18 cellular contexts compared by ENCODE assay signal in genomic region chr14:46985529-46986137, GRCh38.
"Had no signal": no experiment of that assay in that cellular context is flagged by ENCODE, and none has a peak within 500 bp of the region (broad histone marks: within the 10 kb centered on the region; RNA-seq: fewer than 3 reads in every experiment).

No MANE protein-coding gene starts in this region.

- H3K4me1 ChIP-seq: colonic mucosa, right atrium auricular region, tibial artery, vagina had no signal

- H3K36me3 ChIP-seq: colonic mucosa, neutrophil, right atrium auricular region, tibial artery, vagina had no signal

- H3K27ac Mint-ChIP-seq: activated CD4-positive, alpha-beta memory T cell treated with anti-CD3 and anti-CD28 coated beads, Interleukin-2, amount 10 ng/mL, durations not matched to agents 7 days and 5 days; activated CD4-positive, alpha-beta T cell treated with anti-CD3 and anti-CD28 coated beads for 36 hours; activated naive CD4-positive, alpha-beta T cell treated with anti-CD3 and anti-CD28 coated beads, Interleukin-2, amount 10 ng/mL, durations not matched to agents 7 days and 5 days; activated T-cell treated with anti-CD3 and anti-CD28 coated beads, Interleukin-2, amount 50 U/mL, for 24 hours; memory B cell; naive thymus-derived CD8-positive, alpha-beta T cell had no signal

- H3K27me3 ChIP-seq: colonic mucosa, neutrophil, right atrium auricular region, tibial artery, vagina had no signal

- H3K36me3 Mint-ChIP-seq: activated naive CD4-positive, alpha-beta T cell treated with anti-CD3 and anti-CD28 coated beads, Interleukin-2, amount 10 ng/mL, durations not matched to agents 7 days and 5 days; memory B cell; naive thymus-derived CD8-positive, alpha-beta T cell had no signal

- H3K27ac ChIP-seq: colonic mucosa, neutrophil, right atrium auricular region, tibial artery, vagina had no signal

- H3K9me3 Mint-ChIP-seq: activated naive CD4-positive, alpha-beta T cell treated with anti-CD3 and anti-CD28 coated beads, Interleukin-2, amount 10 ng/mL, durations not matched to agents 7 days and 5 days; activated T-cell treated with anti-CD3 and anti-CD28 coated beads, Interleukin-2, amount 50 U/mL, for 24 hours had no signal

- DNase-seq: activated CD4-positive, alpha-beta memory T cell treated with anti-CD3 and anti-CD28 coated beads, Interleukin-2, amount 10 ng/mL, durations not matched to agents 7 days and 5 days; activated CD4-positive, alpha-beta T cell treated with anti-CD3 and anti-CD28 coated beads for 36 hours; activated naive CD4-positive, alpha-beta T cell treated with anti-CD3 and anti-CD28 coated beads, Interleukin-2, amount 10 ng/mL, durations not matched to agents 7 days and 5 days; activated T-cell treated with anti-CD3 and anti-CD28 coated beads, Interleukin-2, amount 50 U/mL, for 24 hours; central memory CD4-positive, alpha-beta T cell; colonic mucosa; effector CD4-positive, alpha-beta T cell; left colon; naive thymus-derived CD8-positive, alpha-beta T cell; stimulated activated CD4-positive, alpha-beta T cell treated with anti-CD3 and anti-CD28 coated beads, Interleukin-2, amount 100 ng/mL, for 48 hours; stimulated activated naive CD4-positive, alpha-beta T cell; T-helper 1 cell; T1000; tibial artery had no signal

- H3K27me3 Mint-ChIP-seq: activated CD4-positive, alpha-beta memory T cell treated with anti-CD3 and anti-CD28 coated beads, Interleukin-2, amount 10 ng/mL, durations not matched to agents 7 days and 5 days; activated CD4-positive, alpha-beta T cell treated with anti-CD3 and anti-CD28 coated beads for 36 hours; activated naive CD4-positive, alpha-beta T cell treated with anti-CD3 and anti-CD28 coated beads, Interleukin-2, amount 10 ng/mL, durations not matched to agents 7 days and 5 days; activated T-cell treated with anti-CD3 and anti-CD28 coated beads, Interleukin-2, amount 50 U/mL, for 24 hours; memory B cell; naive thymus-derived CD8-positive, alpha-beta T cell had no signal

- H3K4me1 Mint-ChIP-seq: activated CD4-positive, alpha-beta memory T cell treated with anti-CD3 and anti-CD28 coated beads, Interleukin-2, amount 10 ng/mL, durations not matched to agents 7 days and 5 days; activated CD4-positive, alpha-beta T cell treated with anti-CD3 and anti-CD28 coated beads for 36 hours; activated naive CD4-positive, alpha-beta T cell treated with anti-CD3 and anti-CD28 coated beads, Interleukin-2, amount 10 ng/mL, durations not matched to agents 7 days and 5 days; memory B cell; naive thymus-derived CD8-positive, alpha-beta T cell had no signal

- H3K4me3 Mint-ChIP-seq: activated CD4-positive, alpha-beta memory T cell treated with anti-CD3 and anti-CD28 coated beads, Interleukin-2, amount 10 ng/mL, durations not matched to agents 7 days and 5 days; activated CD4-positive, alpha-beta T cell treated with anti-CD3 and anti-CD28 coated beads for 36 hours; activated naive CD4-positive, alpha-beta T cell treated with anti-CD3 and anti-CD28 coated beads, Interleukin-2, amount 10 ng/mL, durations not matched to agents 7 days and 5 days; activated T-cell treated with anti-CD3 and anti-CD28 coated beads, Interleukin-2, amount 50 U/mL, for 24 hours; memory B cell; naive thymus-derived CD8-positive, alpha-beta T cell had no signal

- ATAC-seq: activated CD4-positive, alpha-beta T cell treated with anti-CD3 and anti-CD28 coated beads for 36 hours; left colon; naive thymus-derived CD8-positive, alpha-beta T cell had no signal

- H3K4me3 ChIP-seq: colonic mucosa, right atrium auricular region, tibial artery, vagina had no signal

- H3K9me3 ChIP-seq: colonic mucosa, neutrophil, right atrium auricular region, tibial artery, vagina had no signal
